In the genomic region with DNA sequence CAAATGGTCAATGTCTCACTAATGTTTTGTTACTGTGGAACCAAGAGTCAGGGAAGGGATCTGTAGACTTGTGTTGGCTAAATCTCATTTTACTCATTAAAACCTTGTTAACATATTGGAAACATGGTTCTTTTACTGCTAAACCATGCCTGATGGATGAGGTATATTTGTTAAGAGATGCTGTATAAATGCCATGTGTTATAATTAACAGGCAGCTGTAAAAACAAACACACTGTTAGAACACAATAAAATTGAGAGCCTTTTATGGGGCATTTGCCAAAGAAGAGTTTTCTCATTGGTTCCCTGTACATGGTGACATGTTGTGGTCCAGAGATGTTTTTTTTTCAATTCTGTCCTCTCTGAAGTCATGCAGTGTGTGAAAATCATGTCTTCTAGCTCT, we compare ENCODE assay signal across 16 cellular contexts.
DNase-seq lines count a peak whose midpoint lies in the region; TF ChIP-seq lines count a peak whose summit lies in the region.
"Had no signal": no experiment of that assay in that cellular context is flagged by ENCODE, and none has a peak within 500 bp of the region (broad histone marks: within the 10 kb centered on the region; RNA-seq: fewer than 3 reads in every experiment).

No MANE protein-coding gene starts in this region.

- H3K27ac Mint-ChIP-seq in activated CD4-positive, alpha-beta memory T cell treated with anti-CD3 and anti-CD28 coated beads, Interleukin-2, amount 10 ng/mL, durations not matched to agents 7 days and 5 days = no peak overlapping the region
- H3K27ac Mint-ChIP-seq: activated naive CD4-positive, alpha-beta T cell treated with anti-CD3 and anti-CD28 coated beads, Interleukin-2, amount 50 U/mL, for 24 hours had no signal

- H3K4me3 Mint-ChIP-seq in activated CD4-positive, alpha-beta memory T cell treated with anti-CD3 and anti-CD28 coated beads, Interleukin-2, amount 10 ng/mL, durations not matched to agents 7 days and 5 days = no peak overlapping the region
- H3K4me3 Mint-ChIP-seq: activated naive CD4-positive, alpha-beta T cell treated with anti-CD3 and anti-CD28 coated beads, Interleukin-2, amount 50 U/mL, for 24 hours; central memory CD8-positive, alpha-beta T cell; H9; stimulated activated naive B cell treated with anti-CD40 and anti-IgM and Interleukin-4, amounts not matched to agents 10 μg/mL and 1 μg/mL and 100 μg/mL, for 72 hours had no signal

- peaks cover 9% of the 10 kb centered on the region for H3K36me3 Mint-ChIP-seq in activated CD4-positive, alpha-beta memory T cell treated with anti-CD3 and anti-CD28 coated beads, Interleukin-2, amount 10 ng/mL, durations not matched to agents 7 days and 5 days (ENCODE audit: low read depth)

- H3K4me3 ChIP-seq in A673 (ENCODE audit: low read depth, low read length, poor library complexity, severe bottlenecking) = no peak overlapping the region
- H3K4me3 ChIP-seq: skin epidermis had no signal

- TF ChIP-seq CTCF in A673 (conservative IDR thresholded peaks at IDR 0.05; ENCODE audit: low read depth, low read length) (no peak), GM10248 (IDR thresholded peaks at IDR 0.05; ENCODE audit: control extremely low read depth, extremely low read depth, low read depth, missing control alignments) (no peak)

- POLR2A ChIA-PET in A673 (lab: Charles Lee; ENCODE audit: low non-redundant PET) (no interaction called here), GM10248 (lab: Yijun Ruan, JAX) (no interaction called here)
- POLR2A ChIA-PET in activated CD4-positive, alpha-beta memory T cell treated with anti-CD3 and anti-CD28 coated beads, Interleukin-2, amount 10 ng/mL, durations not matched to agents 7 days and 5 days (lab: Charles Lee) = no interaction called here

- intact Hi-C loops in A673 (cut with micrococcal nuclease; ENCODE audit: unreplicated experiment) = no loop called here

- peaks cover 14% of the 10 kb centered on the region for H3K4me1 Mint-ChIP-seq in activated CD4-positive, alpha-beta memory T cell treated with anti-CD3 and anti-CD28 coated beads, Interleukin-2, amount 10 ng/mL, durations not matched to agents 7 days and 5 days
- H3K4me1 Mint-ChIP-seq: H9 had no signal

- DNase-seq in A673 (ENCODE audit: low spot score) (no peak), LHCN-M2 (ENCODE audit: low read depth) (peak; percentile 81), NCI-H69 (lab: John Stamatoyannopoulos, UW) (peak; percentile 80), left kidney (ENCODE audit: low read depth, low spot score) (peak; percentile 57), HuH-7.5 (ENCODE audit: low spot score) (no peak), NCI-H446 (lab: John Stamatoyannopoulos, UW) (no peak), GM10248 (ENCODE audit: extremely low spot score) (no peak)
- DNase-seq in activated CD4-positive, alpha-beta memory T cell treated with anti-CD3 and anti-CD28 coated beads, Interleukin-2, amount 10 ng/mL, durations not matched to agents 7 days and 5 days = no peak
- DNase-seq: activated CD4-positive, CD25-positive, alpha-beta regulatory T cell treated with anti-CD3 and anti-CD28 coated beads, Interleukin-2, amount 50 U/mL, for 72 hours; H9; Kasumi-1; occipital lobe; stimulated activated naive B cell treated with anti-CD40 and anti-IgM and Interleukin-4, amounts not matched to agents 10 μg/mL and 1 μg/mL and 100 μg/mL, for 72 hours had no signal

- H3K27ac ChIP-seq in A673 (ENCODE audit: low read depth, low read length, poor library complexity, severe bottlenecking) = peak overlapping the region; percentile 6

- H3K36me3 ChIP-seq in A673 (ENCODE audit: insufficient read depth, low read length, poor library complexity, severe bottlenecking) = no peaks in the 10 kb centered on the region

- no TSS peak for BruUV-seq in A673 (replicated peaks; lab: Mats Ljungman, UMichigan)

- H3K4me1 ChIP-seq in A673 (ENCODE audit: insufficient read depth, low read length, poor library complexity, severe bottlenecking) = peaks cover 52% of the 10 kb centered on the region

- H3K27me3 ChIP-seq in A673 (replicated peaks; ENCODE audit: insufficient read depth, low read depth, low read length, poor library complexity) = no peaks in the 10 kb centered on the region

- no peaks in the 10 kb centered on the region for H3K9me3 Mint-ChIP-seq in activated CD4-positive, alpha-beta memory T cell treated with anti-CD3 and anti-CD28 coated beads, Interleukin-2, amount 10 ng/mL, durations not matched to agents 7 days and 5 days
- H3K9me3 Mint-ChIP-seq: activated naive CD4-positive, alpha-beta T cell treated with anti-CD3 and anti-CD28 coated beads, Interleukin-2, amount 50 U/mL, for 24 hours; central memory CD8-positive, alpha-beta T cell; H9; stimulated activated naive B cell treated with anti-CD40 and anti-IgM and Interleukin-4, amounts not matched to agents 10 μg/mL and 1 μg/mL and 100 μg/mL, for 72 hours had no signal

- no peaks in the 10 kb centered on the region for H3K27me3 Mint-ChIP-seq in activated CD4-positive, alpha-beta memory T cell treated with anti-CD3 and anti-CD28 coated beads, Interleukin-2, amount 10 ng/mL, durations not matched to agents 7 days and 5 days
- H3K27me3 Mint-ChIP-seq: activated naive CD4-positive, alpha-beta T cell treated with anti-CD3 and anti-CD28 coated beads, Interleukin-2, amount 50 U/mL, for 24 hours; central memory CD8-positive, alpha-beta T cell; stimulated activated naive B cell treated with anti-CD40 and anti-IgM and Interleukin-4, amounts not matched to agents 10 μg/mL and 1 μg/mL and 100 μg/mL, for 72 hours had no signal

- H3K9me3 ChIP-seq in A673 (ENCODE audit: low read depth, low read length, poor library complexity, severe bottlenecking) = no peaks in the 10 kb centered on the region

- CTCF ChIA-PET in A673 (lab: Charles Lee) = no interaction called here
- CTCF ChIA-PET in activated CD4-positive, alpha-beta memory T cell treated with anti-CD3 and anti-CD28 coated beads, Interleukin-2, amount 10 ng/mL, durations not matched to agents 7 days and 5 days (lab: Charles Lee) = interaction anchor here (1.3 kb wide), 1 partner anchor 123 kb away, joined by 3 read pairs; no protein-coding TSS in a partner anchor
- CTCF ChIA-PET in GM10248 (lab: Yijun Ruan, JAX) = interaction anchor here (1.2 to 1.7 kb wide), 2 partner anchors 10 to 123 kb away, joined by 4 to 5 read pairs; no protein-coding TSS in a partner anchor

Comparison
In these comparisons a context has a peak if more than half of its experiments do, and no peak if none do; other contexts are left out.
1. DNase-seq: peak in LHCN-M2 (single experiment), NCI-H69 (single experiment) and left kidney (single experiment); none in A673 (single experiment), activated CD4-positive, alpha-beta memory T cell treated with anti-CD3 and anti-CD28 coated beads, Interleukin-2, amount 10 ng/mL, durations not matched to agents 7 days and 5 days (single experiment), HuH-7.5 (single experiment), NCI-H446 (0 of 2) and GM10248 (single experiment).